In genomic region chr16:10090816-10091215, GRCh38 we compare ENCODE assay signal across 17 cellular contexts.
"Had no signal": no experiment of that assay in that cellular context is flagged by ENCODE, and none has a peak within 500 bp of the region (broad histone marks: within the 10 kb centered on the region; RNA-seq: fewer than 3 reads in every experiment).

No MANE protein-coding gene starts in this region.

- ATAC-seq: activated T-cell treated with anti-CD3 and anti-CD28 coated beads, Interleukin-2, amount 50 U/mL, for 4 hours; natural killer cell treated with Interleukin-12 subunit alpha and Interleukin-12 subunit beta and Interleukin-15 and Interleukin-18, amount 100 ng/mL, for 72 hours had no signal

- H3K36me3 ChIP-seq: right atrium auricular region, suprapubic skin had no signal

- H3K4me3 ChIP-seq: right atrium auricular region, skin epidermis, suprapubic skin had no signal

- H3K4me3 Mint-ChIP-seq: activated naive CD8-positive, alpha-beta T cell; activated T-cell treated with anti-CD3 and anti-CD28 coated beads, Interleukin-2, amount 50 U/mL, for 4 hours; natural killer cell treated with Interleukin-12 subunit alpha and Interleukin-12 subunit beta and Interleukin-15 and Interleukin-18, amount 100 ng/mL, for 72 hours; type B pancreatic cell had no signal

- H3K27me3 ChIP-seq: right atrium auricular region, suprapubic skin had no signal

- H3K4me1 ChIP-seq: suprapubic skin had no signal

- H3K27ac ChIP-seq: right atrium auricular region, skin epidermis, suprapubic skin, VCaP had no signal

- DNase-seq: activated CD4-positive, alpha-beta T cell treated with anti-CD3 and anti-CD28 coated beads, Interleukin-2, amount 50 U/mL, for 48 hours; activated effector memory CD4-positive, alpha-beta T cell treated with Interleukin-2 at 50 U/mL for 16 hours; activated T-cell treated with anti-CD3 and anti-CD28 coated beads, Interleukin-2, amount 50 U/mL, for 4 hours; amniotic stem cell; glutamatergic neuron; hypothalamus; mesendoderm; stimulated activated CD4-positive, alpha-beta T cell treated with anti-CD3 and anti-CD28 coated beads, Interleukin-4, amount 100 ng/mL, for 4 hours; stimulated activated CD8-positive, alpha-beta memory T cell treated with anti-CD3 and anti-CD28 coated beads, Interleukin-4, amount 100 ng/mL, for 48 hours; stimulated activated naive CD4-positive, alpha-beta T cell treated with Interleukin-2 at 50 U/mL for 16 hours had no signal

- H3K9me3 Mint-ChIP-seq: activated T-cell treated with anti-CD3 and anti-CD28 coated beads, Interleukin-2, amount 50 U/mL, for 4 hours; natural killer cell treated with Interleukin-12 subunit alpha and Interleukin-12 subunit beta and Interleukin-15 and Interleukin-18, amount 100 ng/mL, for 72 hours; type B pancreatic cell had no signal

- H3K9me3 ChIP-seq: suprapubic skin had no signal

- H3K27ac Mint-ChIP-seq: activated naive CD8-positive, alpha-beta T cell; natural killer cell treated with Interleukin-12 subunit alpha and Interleukin-12 subunit beta and Interleukin-15 and Interleukin-18, amount 100 ng/mL, for 72 hours; type B pancreatic cell had no signal

- H3K36me3 Mint-ChIP-seq: activated naive CD8-positive, alpha-beta T cell; natural killer cell treated with Interleukin-12 subunit alpha and Interleukin-12 subunit beta and Interleukin-15 and Interleukin-18, amount 100 ng/mL, for 72 hours; type B pancreatic cell had no signal
